8 cellular contexts compared by ENCODE assay signal in genomic region chr1:234933031-234933430, GRCh38.
DNase-seq lines count a peak whose midpoint lies in the region; ATAC-seq, FAIRE-seq and TF ChIP-seq lines count a peak whose summit lies in the region.

No MANE protein-coding gene starts in this region.

- H3K4me2 ChIP-seq in PC-3 (ENCODE audit: low read length) (peak overlapping the region; percentile 61), HepG2 (ENCODE audit: low read depth, low read length) (no peak overlapping the region)

- H3K27ac Mint-ChIP-seq in CD8-positive, alpha-beta memory T cell, result peak overlapping the region in 1 of 8 donors; percentile 38

- intact Hi-C loops in PC-3 (cut with micrococcal nuclease) (no loop called here), HepG2 (cut with micrococcal nuclease; ENCODE audit: unreplicated experiment) (no loop called here), kidney (cut with DNase I) (no loop called here)

- H3K9me3 Mint-ChIP-seq in CD8-positive, alpha-beta memory T cell, result peaks cover 0 to 2% (median 0%) of the 10 kb centered on the region in 5 donors

- POLR2A ChIA-PET in PC-3 (lab: Charles Lee; ENCODE audit: unreplicated experiment), result interaction anchor here (0.5 kb wide), 2 partner anchors 30 to 209 kb away, joined by 4 read pairs; no protein-coding TSS in a partner anchor
- POLR2A ChIA-PET in HepG2 (lab: Yijun Ruan, JAX), result interaction anchor here (0.9 to 1.3 kb wide), 3 partner anchors 24 to 209 kb away, joined by 3 to 7 read pairs (median 4); no protein-coding TSS in a partner anchor
- POLR2A ChIA-PET in CD8-positive, alpha-beta memory T cell (lab: Charles Lee), result no interaction called here

- no peak overlapping the region for H3K4me3 Mint-ChIP-seq in CD8-positive, alpha-beta memory T cell

- 81% methylated on average over 4 of the region's 5 CpGs for WGBS in HepG2 (ENCODE audit: low lambda C conversion rate)

- H3K9me3 ChIP-seq in PC-3 (ENCODE audit: low read length) (no peaks in the 10 kb centered on the region), HepG2 (ENCODE audit: low read length) (no peaks in the 10 kb centered on the region), kidney (ENCODE audit: control insufficient read depth in 1 of 2, low read length in 2 of 2) (no peaks in the 10 kb centered on the region)
- H3K9me3 ChIP-seq in CD8-positive, alpha-beta memory T cell (ENCODE audit: low read length), result no peaks in the 10 kb centered on the region

- no peaks in the 10 kb centered on the region for H3K9me2 ChIP-seq in PC-3 (replicated peaks; ENCODE audit: low read length)

- FAIRE-seq in HepG2 (lab: Jason Lieb, UNC) (no peak), kidney (lab: Jason Lieb, UNC) (no peak)

- DNase-seq in GM12865 (ENCODE audit: low read depth), result peak; percentile 62
- no peak for DNase-seq in PC-3
- no peak for DNase-seq in HepG2 (ENCODE audit: low spot score)
- DNase-seq in kidney, result no peak
- no peak for DNase-seq in CD8-positive, alpha-beta memory T cell
- no peak for DNase-seq in dedifferentiated amniotic fluid mesenchymal stem cell (ENCODE audit: extremely low spot score)
- no peak for DNase-seq in middle frontal gyrus (ENCODE audit: extremely low spot score, low spot score)

- H4K20me1 ChIP-seq in PC-3 (ENCODE audit: low read length) (no peaks in the 10 kb centered on the region), HepG2 (ENCODE audit: insufficient read depth, low read length) (no peaks in the 10 kb centered on the region)

- CTCF ChIA-PET in PC-3 (lab: Charles Lee) (interaction anchor here (0.6 kb wide), 1 partner anchor 1523 kb away, joined by 4 read pairs; no protein-coding TSS in a partner anchor), HepG2 (lab: Yijun Ruan, JAX; ENCODE audit: low intra/inter-chr PET ratio, low total read pairs) (no interaction called here)
- CTCF ChIA-PET in CD8-positive, alpha-beta memory T cell (lab: Charles Lee), result no interaction called here

- H3K4me1 Mint-ChIP-seq in CD8-positive, alpha-beta memory T cell, result peaks cover 5 to 8% (median 5%) of the 10 kb centered on the region in 3 donors

- TF ChIP-seq RAD21 in HepG2 (CRISPR knock-in tag; IDR thresholded peaks at IDR 0.05), result no peak

- no peaks in the 10 kb centered on the region for H3K36me3 ChIP-seq in PC-3 (ENCODE audit: low read depth, low read length)
- H3K36me3 ChIP-seq in HepG2 (replicated peaks in 1 of 2; ENCODE audit: control insufficient read depth in 1 of 2, insufficient read depth in 2 of 2, low read length in 2 of 2), result no peaks in the 10 kb centered on the region
- no peaks in the 10 kb centered on the region for H3K36me3 ChIP-seq in kidney (ENCODE audit: control insufficient read depth in 1 of 2, insufficient read depth in 2 of 2, low read length in 2 of 2)
- no peaks in the 10 kb centered on the region for H3K36me3 ChIP-seq in CD8-positive, alpha-beta memory T cell (ENCODE audit: insufficient read depth, low read length)

- ATAC-seq in GM21825 (IDR thresholded peaks at IDR 0.05; ENCODE audit: unreplicated experiment) (peak; percentile 16), PC-3 (no peak; the same call in 1 of the 2 replicates), HepG2 (peak; percentile 48; the same call in 2 of the 3 replicates)

- H2AFZ ChIP-seq in PC-3 (ENCODE audit: low read length) (no peak overlapping the region), HepG2 (ENCODE audit: low read length) (no peak overlapping the region)

- TF ChIP-seq EP300 in HepG2 (IDR thresholded peaks at IDR 0.05; ENCODE audit: low read depth in 2 of 2, low read length in 2 of 2) (no peak), HepG2 (CRISPR knock-in tag; IDR thresholded peaks at IDR 0.05; ENCODE audit: borderline replicate concordance) (no peak)

- no TSS peak for BruUV-seq in PC-3 (replicated peaks; lab: Mats Ljungman, UMichigan)
- no TSS peak for BruUV-seq in HepG2 (replicated peaks; lab: Mats Ljungman, UMichigan)

- H3K4me3 ChIP-seq in GM12865 (ENCODE audit: low read depth, low read length) (no peak overlapping the region), PC-3 (ENCODE audit: low read length) (no peak overlapping the region), HepG2 (replicated peaks in 1 of 3; ENCODE audit: insufficient read depth in 1 of 3, low read depth in 2 of 3, low read length in 3 of 3) (no peak overlapping the region), kidney (ENCODE audit: low read length in 2 of 2) (no peak overlapping the region)
- H3K4me3 ChIP-seq in CD8-positive, alpha-beta memory T cell (ENCODE audit: low read length), result no peak overlapping the region

- H3K4me1 ChIP-seq in PC-3 (ENCODE audit: insufficient read depth, low read length) (peaks cover 24% of the 10 kb centered on the region), HepG2 (ENCODE audit: insufficient read depth, low read length) (peaks cover 25% of the 10 kb centered on the region; the same call in 1 of the 2 replicates), kidney (ENCODE audit: control insufficient read depth in 1 of 2, insufficient read depth in 1 of 2, low read depth in 1 of 2, low read length in 2 of 2) (peaks cover 0 to 2% of the 10 kb centered on the region in 2 donors)
- peaks cover 16% of the 10 kb centered on the region for H3K4me1 ChIP-seq in CD8-positive, alpha-beta memory T cell (ENCODE audit: insufficient read depth, low read length)

- H3F3A ChIP-seq in PC-3 (ENCODE audit: low read length, unreplicated experiment), result no peaks in the 10 kb centered on the region

- no peak overlapping the region; the same call in 1 of the 2 replicates for H3K9ac ChIP-seq in PC-3 (ENCODE audit: low read length)
- no peak overlapping the region for H3K9ac ChIP-seq in HepG2 (ENCODE audit: insufficient read depth, low read depth, low read length)
- H3K9ac ChIP-seq in kidney (ENCODE audit: low read length in 2 of 2), result no peak overlapping the region

- H3K79me2 ChIP-seq in PC-3 (ENCODE audit: low read length) (no peaks in the 10 kb centered on the region), HepG2 (ENCODE audit: insufficient read depth, low read length) (no peaks in the 10 kb centered on the region)

- H3K27ac ChIP-seq in PC-3 (ENCODE audit: low read length) (peak overlapping the region; percentile 73), HepG2 (ENCODE audit: extremely low read length, insufficient read depth, low read length) (no peak overlapping the region), kidney (ENCODE audit: low read depth in 2 of 2, low read length in 2 of 2) (no peak overlapping the region)
- no peak overlapping the region for H3K27ac ChIP-seq in CD8-positive, alpha-beta memory T cell (ENCODE audit: low read depth, low read length)

- H3K27me3 Mint-ChIP-seq in CD8-positive, alpha-beta memory T cell, result no peaks in the 10 kb centered on the region

- TF ChIP-seq POLR2A in HepG2 (IDR thresholded peaks at IDR 0.05; ENCODE audit: insufficient read depth in 1 of 2, low read depth in 2 of 2, low read length in 2 of 2), result no peak

- H3K27me3 ChIP-seq in PC-3 (ENCODE audit: low read length), result no peaks in the 10 kb centered on the region
- no peaks in the 10 kb centered on the region for H3K27me3 ChIP-seq in HepG2 (ENCODE audit: control insufficient read depth in 1 of 2, insufficient read depth in 2 of 2, low read length in 2 of 2)
- H3K27me3 ChIP-seq in CD8-positive, alpha-beta memory T cell (ENCODE audit: insufficient read depth, low read length, poor library complexity, severe bottlenecking), result no peaks in the 10 kb centered on the region

- in situ Hi-C loops in HepG2 (cut with HindIII; ENCODE audit: extremely low pct_ligation_motif_present, low pct_unique_long_range_greater_than_20kb), result no loop called here

- TF ChIP-seq CTCF in GM12865 (IDR thresholded peaks at IDR 0.05; ENCODE audit: insufficient read depth, low read depth, low read length, missing control alignments), result no peak
- TF ChIP-seq CTCF in PC-3 (conservative IDR thresholded peaks at IDR 0.05; ENCODE audit: low read depth, low read length), result no peak
- no peak for TF ChIP-seq CTCF in HepG2 (CRISPR knock-in tag; IDR thresholded peaks at IDR 0.05)
- no peak for TF ChIP-seq CTCF in kidney (IDR thresholded peaks at IDR 0.05; ENCODE audit: borderline replicate concordance, extremely low read depth, insufficient read depth)

- H3K36me3 Mint-ChIP-seq in CD8-positive, alpha-beta memory T cell, result no peaks in the 10 kb centered on the region

TF ChIP-seq in HepG2, 621 proteins besides CTCF, POLR2A, EP300 and RAD21 (continues in another document):
- no peak for TF ChIP-seq TFE3 (CRISPR knock-in tag; IDR thresholded peaks at IDR 0.05)
